ENCODE assay signal across 23 cellular contexts in genomic region chr1:23469372-23469982, GRCh38. TPM values are rescaled to one million over a fixed set of nuclear protein-coding genes. Genes with fewer than 3 reads are reported as not detected.
DNase-seq lines count a peak whose midpoint lies in the region; ATAC-seq, FAIRE-seq and TF ChIP-seq lines count a peak whose summit lies in the region.
"Had no signal": no experiment of that assay in that cellular context is flagged by ENCODE, and none has a peak within 500 bp of the region (broad histone marks: within the 10 kb centered on the region; RNA-seq: fewer than 3 reads in every experiment).

No MANE protein-coding gene starts in this region.

- H4K20me1 ChIP-seq in astrocyte (ENCODE audit: insufficient read depth, low read length) = peaks cover 60% of the 10 kb centered on the region
- peaks cover 5% of the 10 kb centered on the region for H4K20me1 ChIP-seq in osteoblast (ENCODE audit: insufficient read depth, low read length)

- no peak for TF ChIP-seq CTCF in astrocyte (IDR thresholded peaks at IDR 0.05; ENCODE audit: insufficient read depth, low read depth, low read length)
- TF ChIP-seq CTCF in heart right ventricle (IDR thresholded peaks at IDR 0.05) = no peak
- no peak for TF ChIP-seq CTCF in osteoblast (IDR thresholded peaks at IDR 0.05; ENCODE audit: extremely low read depth, low read depth, low read length)
- no peak for TF ChIP-seq CTCF in lower leg skin (IDR thresholded peaks at IDR 0.05)

- H3K4me3 Mint-ChIP-seq in astrocyte (ENCODE audit: unreplicated experiment) = no peak overlapping the region
- H3K4me3 Mint-ChIP-seq: B cell, CD14-positive monocyte, H9, HFFc6 had no signal

- H3K27me3 Mint-ChIP-seq in astrocyte (ENCODE audit: low read depth, unreplicated experiment) = no peaks in the 10 kb centered on the region

- H3K36me3 Mint-ChIP-seq in astrocyte (ENCODE audit: low read depth, unreplicated experiment) = peaks cover 7% of the 10 kb centered on the region
- H3K36me3 Mint-ChIP-seq: CD14-positive monocyte had no signal

- H3K9me3 ChIP-seq in astrocyte (ENCODE audit: insufficient read depth, low read depth, low read length) (no peaks in the 10 kb centered on the region), heart right ventricle (no peaks in the 10 kb centered on the region), osteoblast (ENCODE audit: low read depth, low read length) (no peaks in the 10 kb centered on the region)

- H3K4me3 ChIP-seq in ACC112 (ENCODE audit: low read depth, low read length) = peak overlapping the region; percentile 27; the same call in 1 of the 2 replicates
- no peak overlapping the region for H3K4me3 ChIP-seq in astrocyte (ENCODE audit: insufficient read depth, low read depth, low read length)
- H3K4me3 ChIP-seq in heart right ventricle = no peak overlapping the region
- no peak overlapping the region for H3K4me3 ChIP-seq in osteoblast (ENCODE audit: insufficient read depth, low read length)
- H3K4me3 ChIP-seq in lower leg skin (ENCODE audit: low read depth, poor library complexity, severe bottlenecking) = no peak overlapping the region

- TF ChIP-seq POLR2A in lower leg skin (IDR thresholded peaks at IDR 0.05) = no peak

- peaks cover 15% of the 10 kb centered on the region for H3K79me2 ChIP-seq in ACC112 (ENCODE audit: control insufficient read depth, insufficient read depth, low read length, unreplicated experiment)
- H3K79me2 ChIP-seq in astrocyte (ENCODE audit: insufficient read depth, low read length) = peaks cover 3% of the 10 kb centered on the region
- H3K79me2 ChIP-seq in osteoblast (ENCODE audit: insufficient read depth, low read length) = peaks cover 18% of the 10 kb centered on the region

- H3K27ac Mint-ChIP-seq in astrocyte (ENCODE audit: unreplicated experiment) = no peak overlapping the region
- H3K27ac Mint-ChIP-seq: B cell, CD14-positive monocyte, HFFc6 had no signal

- H3K9me3 Mint-ChIP-seq in astrocyte (ENCODE audit: unreplicated experiment) = no peaks in the 10 kb centered on the region
- H3K9me3 Mint-ChIP-seq: H9, HFFc6 had no signal

- peak; percentile 39 for FAIRE-seq in astrocyte (lab: Jason Lieb, UNC)
- FAIRE-seq: A204.1, D721Med, RCC 7860 had no signal

- H3K4me1 ChIP-seq in ACC112 (ENCODE audit: control insufficient read depth, insufficient read depth, low read length, unreplicated experiment) (peaks cover 45% of the 10 kb centered on the region), astrocyte (ENCODE audit: insufficient read depth, low read length) (peaks cover 8% of the 10 kb centered on the region), heart right ventricle (peaks cover 15 to 55% (median 36%) of the 10 kb centered on the region in 9 donors), osteoblast (ENCODE audit: insufficient read depth, low read length) (peaks cover 40% of the 10 kb centered on the region)

- peak in 7 of 8 donors; percentile 34 to 67 (median 50) for ATAC-seq in heart right ventricle

- DNase-seq in astrocyte (ENCODE audit: low read depth) = no peak
- peak; percentile 32 to 48 for DNase-seq in heart right ventricle
- no peak for DNase-seq in osteoblast (ENCODE audit: insufficient read length, low spot score, missing footprints)
- no peak for DNase-seq in DMS153 treated with DMSO at 0.1 percent for 48 hours (lab: John Stamatoyannopoulos, UW; ENCODE audit: unreplicated experiment)
- no peak for DNase-seq in lower leg skin (ENCODE audit: low spot score in 2 of 2)
- no peak for DNase-seq in dermis blood vessel endothelial cell
- DNase-seq in RKO (ENCODE audit: low spot score) = no peak
- DNase-seq: DMS79, H9, HFFc6, KG1, NCI-H1092, NCI-H2029 treated with DMSO at 0.1 percent for 48 hours, NCI-H2171, NCI-H524 treated with DMSO at 0.1 percent for 48 hours, OCI-M1, SHP77 had no signal

- H2AFZ ChIP-seq in ACC112 (ENCODE audit: low read length, unreplicated experiment) (no peak overlapping the region), astrocyte (ENCODE audit: low read depth, low read length) (no peak overlapping the region), osteoblast (ENCODE audit: low read length) (no peak overlapping the region)

- H3K4me1 Mint-ChIP-seq in astrocyte (ENCODE audit: low read depth, unreplicated experiment) = peaks cover 26% of the 10 kb centered on the region
- H3K4me1 Mint-ChIP-seq: B cell, CD14-positive monocyte had no signal

- intact Hi-C loops in heart right ventricle (cut with DNase I) = no loop called here
- intact Hi-C loops in lower leg skin (cut with DNase I; ENCODE audit: low total_unique reads) = no loop called here

- H3K27me3 ChIP-seq in ACC112 (ENCODE audit: insufficient read depth, low read length) (no peaks in the 10 kb centered on the region), astrocyte (ENCODE audit: insufficient read depth, low read length) (no peaks in the 10 kb centered on the region), heart right ventricle (no peaks in the 10 kb centered on the region), osteoblast (ENCODE audit: insufficient read depth, low read length) (no peaks in the 10 kb centered on the region)

- peak overlapping the region; percentile 89 for H3K27ac ChIP-seq in ACC112 (ENCODE audit: low read depth, low read length)
- no peak overlapping the region for H3K27ac ChIP-seq in astrocyte (ENCODE audit: low read depth, low read length)
- peak overlapping the region in 9 of 10 donors; percentile 67 to 89 (median 78) for H3K27ac ChIP-seq in heart right ventricle
- peak overlapping the region; percentile 63 for H3K27ac ChIP-seq in osteoblast (ENCODE audit: low read depth, low read length)

- WGBS in heart right ventricle, 2 donors = 31 to 36% methylated on average over 5 of the region's 5 CpGs
- WGBS in lower leg skin, 2 donors = 51 to 59% methylated on average over 5 of the region's 5 CpGs

- H3K36me3 ChIP-seq in ACC112 (ENCODE audit: insufficient read depth, low read length) = no peaks in the 10 kb centered on the region
- H3K36me3 ChIP-seq in astrocyte (ENCODE audit: insufficient read depth, low read length) = no peaks in the 10 kb centered on the region
- H3K36me3 ChIP-seq in heart right ventricle = no peaks in the 10 kb centered on the region
- no peaks in the 10 kb centered on the region for H3K36me3 ChIP-seq in osteoblast (ENCODE audit: insufficient read depth, low read length)

- no peak overlapping the region for H3K4me2 ChIP-seq in astrocyte (ENCODE audit: low read length)
- H3K4me2 ChIP-seq in osteoblast (ENCODE audit: insufficient read depth, low read length) = no peak overlapping the region

- no peak overlapping the region for H3K9ac ChIP-seq in astrocyte (ENCODE audit: low read length)

RNA-seq across cellular contexts. Expression of gene ASAP3, which starts 14.5 kb away (rescaled TPM):
- total RNA-seq in astrocyte = 32.1 and 33.5 TPM in 2 replicates
- total RNA-seq in heart right ventricle = 10 to 100 TPM; 15.5 to 58.4 (median 30.4) TPM
- polyA plus RNA-seq in heart right ventricle = 10 to 100 TPM; 22.9 to 58.2 TPM
- total RNA-seq in osteoblast = 107 and 119 TPM in 2 replicates
- total RNA-seq in lower leg skin = 100 to 1,000 TPM; 103 to 114 (median 108) TPM
- total RNA-seq in dermis blood vessel endothelial cell = 15.7 and 25.5 TPM in 2 replicates

RNA-seq across cellular contexts. Expression of gene TCEA3, which starts 44.9 kb away (rescaled TPM):
- total RNA-seq in astrocyte = 3.3 and 3.4 TPM in 2 replicates
- total RNA-seq in heart right ventricle = 10 to 100 TPM; 56.7 to 93.0 (median 71.8) TPM
- 10 to 100 TPM; 25.1 to 51.4 TPM for polyA plus RNA-seq in heart right ventricle
- 28.9 and 31.5 TPM in 2 replicates for total RNA-seq in osteoblast
- total RNA-seq in lower leg skin = 10 to 100 TPM; 39.5 to 49.1 (median 46.2) TPM
- total RNA-seq in dermis blood vessel endothelial cell = 0.60 and 1.7 TPM in 2 replicates
- total RNA-seq: B cell had no signal

Comparison
In these comparisons a context has a peak if more than half of its experiments do, and no peak if none do; other contexts are left out.
1. DNase-seq: peak in heart right ventricle (2 of 2); none in astrocyte (single experiment), osteoblast (single experiment), DMS153 treated with DMSO at 0.1 percent for 48 hours (single experiment), lower leg skin (0 of 2), dermis blood vessel endothelial cell (single experiment) and RKO (single experiment).